17 cellular contexts compared by ENCODE assay signal in genomic region chr5:1815881-1816292, GRCh38. TPM values are rescaled to one million over a fixed set of nuclear protein-coding genes. Genes with fewer than 3 reads are reported as not detected.
DNase-seq lines count a peak whose midpoint lies in the region; ATAC-seq and TF ChIP-seq lines count a peak whose summit lies in the region.
"Had no signal": no experiment of that assay in that cellular context is flagged by ENCODE, and none has a peak within 500 bp of the region (broad histone marks: within the 10 kb centered on the region; RNA-seq: fewer than 3 reads in every experiment).

No MANE protein-coding gene starts in this region.

- no peak overlapping the region for H2AFZ ChIP-seq in neural progenitor cell (replicated peaks)
- H2AFZ ChIP-seq: PC-9 had no signal

- no peak for ATAC-seq in Right ventricle myocardium superior (ENCODE audit: poor library complexity)
- no peak for ATAC-seq in upper lobe of right lung
- ATAC-seq in GM21447 (IDR thresholded peaks at IDR 0.05; ENCODE audit: unreplicated experiment): no peak
- no peak for ATAC-seq in GM19035 (IDR thresholded peaks at IDR 0.05; ENCODE audit: unreplicated experiment)

- H3K9me3 ChIP-seq in cardiac muscle cell (ENCODE audit: low read depth) (no peaks in the 10 kb centered on the region), neural progenitor cell (ENCODE audit: low read depth) (no peaks in the 10 kb centered on the region), upper lobe of right lung (no peaks in the 10 kb centered on the region)
- H3K9me3 ChIP-seq: BE2C had no signal

- H3K27ac Mint-ChIP-seq in chondrocyte (ENCODE audit: unreplicated experiment) (no peak overlapping the region), neural progenitor cell (no peak overlapping the region)

- H3K9ac ChIP-seq in neural progenitor cell: no peak overlapping the region

- intact Hi-C loops in Right ventricle myocardium superior (cut with DNase I): no loop called here
- intact Hi-C loops in upper lobe of right lung (cut with DNase I): no loop called here

- H3K36me3 Mint-ChIP-seq in chondrocyte (ENCODE audit: low read depth) (peaks cover 58% of the 10 kb centered on the region), neural progenitor cell (peaks cover 64% of the 10 kb centered on the region)

- H3K27me3 Mint-ChIP-seq in chondrocyte (ENCODE audit: low read depth) (no peaks in the 10 kb centered on the region), neural progenitor cell (ENCODE audit: insufficient read depth, low read depth) (no peaks in the 10 kb centered on the region)
- H3K27me3 Mint-ChIP-seq: CD4-positive, alpha-beta memory T cell had no signal

- no peaks in the 10 kb centered on the region for H3K27me3 ChIP-seq in cardiac muscle cell
- H3K27me3 ChIP-seq in neural progenitor cell: no peaks in the 10 kb centered on the region
- no peaks in the 10 kb centered on the region for H3K27me3 ChIP-seq in upper lobe of right lung
- H3K27me3 ChIP-seq: BE2C had no signal

- H3K36me3 ChIP-seq in cardiac muscle cell (peaks cover 59% of the 10 kb centered on the region), neural progenitor cell (peaks cover 12% of the 10 kb centered on the region), upper lobe of right lung (peaks cover 80% of the 10 kb centered on the region)

- H3K9me3 Mint-ChIP-seq in chondrocyte (ENCODE audit: low read depth) (peaks cover 4% of the 10 kb centered on the region), neural progenitor cell (no peaks in the 10 kb centered on the region)
- H3K9me3 Mint-ChIP-seq: CD4-positive, alpha-beta memory T cell had no signal

- no peak overlapping the region for H3K4me3 ChIP-seq in cardiac muscle cell
- H3K4me3 ChIP-seq in neural progenitor cell: no peak overlapping the region
- no peak overlapping the region for H3K4me3 ChIP-seq in upper lobe of right lung
- H3K4me3 ChIP-seq: PC-9 had no signal

- DNase-seq in cardiac muscle cell (ENCODE audit: low read depth in 1 of 2, low spot score in 1 of 2) (no peak), Right ventricle myocardium superior (no peak), chondrocyte (ENCODE audit: low spot score) (peak; percentile 87), neural progenitor cell (ENCODE audit: low spot score) (no peak), upper lobe of right lung (peak; percentile 44), NCI-H748 (lab: John Stamatoyannopoulos, UW; ENCODE audit: unreplicated experiment) (no peak)
- DNase-seq: BE2C; CD4-positive, alpha-beta memory T cell; HCEC 1CT; NCI-H1436; NCI-H2081; NCI-H510A; NCI-H82; PC-9 had no signal

- TF ChIP-seq CTCF in cardiac muscle cell (IDR thresholded peaks at IDR 0.05; ENCODE audit: low read depth, low read length) (no peak), chondrocyte (IDR thresholded peaks at IDR 0.05) (no peak), neural progenitor cell (IDR thresholded peaks at IDR 0.05) (peak; percentile 5), upper lobe of right lung (IDR thresholded peaks at IDR 0.05) (no peak)

- peaks cover 33% of the 10 kb centered on the region for H3K79me2 ChIP-seq in neural progenitor cell (ENCODE audit: low read depth)

- H3K27ac ChIP-seq in cardiac muscle cell: peak overlapping the region; percentile 30
- no peak overlapping the region for H3K27ac ChIP-seq in neural progenitor cell
- H3K27ac ChIP-seq in upper lobe of right lung: no peak overlapping the region
- H3K27ac ChIP-seq: 22Rv1, PC-9 had no signal

- peaks cover 11% of the 10 kb centered on the region for H4K20me1 ChIP-seq in neural progenitor cell (ENCODE audit: low read depth)

- H3F3A ChIP-seq in neural progenitor cell (ENCODE audit: low read depth): peaks cover 6% of the 10 kb centered on the region

- H3K4me1 ChIP-seq in cardiac muscle cell (ENCODE audit: low read depth): peaks cover 5% of the 10 kb centered on the region
- peaks cover 10% of the 10 kb centered on the region for H3K4me1 ChIP-seq in neural progenitor cell
- H3K4me1 ChIP-seq in upper lobe of right lung: no peaks in the 10 kb centered on the region
- H3K4me1 ChIP-seq: BE2C had no signal

- H3K4me1 Mint-ChIP-seq in chondrocyte (ENCODE audit: low read depth) (no peaks in the 10 kb centered on the region), neural progenitor cell (no peaks in the 10 kb centered on the region)

- H3K4me3 Mint-ChIP-seq in chondrocyte (ENCODE audit: unreplicated experiment): no peak overlapping the region
- H3K4me3 Mint-ChIP-seq in neural progenitor cell: no peak overlapping the region
- H3K4me3 Mint-ChIP-seq: CD4-positive, alpha-beta memory T cell had no signal

- H3K4me2 ChIP-seq in neural progenitor cell: no peak overlapping the region
- H3K4me2 ChIP-seq: PC-9 had no signal

RNA-seq across cellular contexts. Expression of gene NDUFS6, which starts 14.7 kb away (rescaled TPM):
- total RNA-seq in cardiac muscle cell (141 and 286 TPM in 2 replicates), Right ventricle myocardium superior (126 TPM), chondrocyte (23.7 to 31.3 TPM (median 25.7 TPM) in 3 replicates), neural progenitor cell (ENCODE audit: low replicate concordance) (54.2 TPM in 2 replicates), upper lobe of right lung (23.5 TPM)
- polyA plus RNA-seq in cardiac muscle cell: 281 and 371 TPM in 2 replicates

RNA-seq across cellular contexts. Expression of gene MRPL36, which starts 16.2 kb away (rescaled TPM):
- total RNA-seq in cardiac muscle cell (73.9 and 101 TPM in 2 replicates), Right ventricle myocardium superior (65.5 TPM), chondrocyte (37.4 to 50.8 TPM (median 48.3 TPM) in 3 replicates), neural progenitor cell (ENCODE audit: low replicate concordance) (22.2 and 30.2 TPM in 2 replicates), upper lobe of right lung (29.4 TPM)
- polyA plus RNA-seq in cardiac muscle cell: 195 and 206 TPM in 2 replicates

Comparison
In these comparisons a context has a peak if more than half of its experiments do, and no peak if none do; other contexts are left out.
1. DNase-seq: peak in chondrocyte (single experiment) and upper lobe of right lung (single experiment); none in cardiac muscle cell (0 of 2), Right ventricle myocardium superior (single experiment), neural progenitor cell (single experiment) and NCI-H748 (single experiment).